In the genomic region with DNA sequence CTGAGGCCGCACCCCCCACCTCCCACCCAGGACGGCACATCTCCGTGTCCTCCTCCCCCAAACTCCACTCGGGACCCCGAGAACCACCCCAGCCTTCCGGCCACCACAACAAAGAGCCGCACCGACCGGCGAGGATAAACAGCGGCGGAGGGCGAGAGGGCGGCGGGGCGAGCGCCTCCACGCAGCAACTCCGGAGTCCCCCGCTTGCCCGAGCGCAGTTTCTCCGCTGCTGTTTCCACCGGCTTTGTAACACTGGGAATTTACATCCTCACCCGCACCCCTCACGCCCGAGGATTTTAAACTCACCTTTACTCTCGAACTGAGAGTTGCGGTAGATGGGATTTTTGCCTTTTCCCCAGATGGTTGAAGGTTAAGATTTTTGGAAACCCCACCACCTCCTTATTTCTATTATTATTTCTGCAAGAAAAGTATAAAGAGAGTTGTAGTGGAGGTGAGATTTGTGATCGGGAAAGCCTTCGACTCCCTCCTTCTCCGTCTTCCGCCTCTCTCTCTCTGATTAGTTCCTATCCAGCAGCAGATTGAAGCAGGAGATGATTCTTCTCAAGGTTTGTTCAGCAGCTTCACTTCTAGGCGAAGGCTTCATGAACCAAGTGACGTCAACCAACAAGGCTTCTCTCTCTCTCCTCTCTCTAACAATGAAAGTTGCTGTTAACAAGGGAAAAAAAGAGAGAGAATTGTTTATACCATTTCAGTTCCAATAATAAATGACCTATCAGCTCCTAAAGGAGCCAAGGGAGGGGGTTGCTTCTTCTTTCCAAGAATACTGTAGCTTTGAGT, we compare ENCODE assay signal across 8 cellular contexts. TPM values are rescaled to one million over a fixed set of nuclear protein-coding genes. Genes with fewer than 3 reads are reported as not detected.
A peak's percentile ranks its signal among the peaks of the same experiment; 100 is the strongest.
DNase-seq lines count a peak whose midpoint lies in the region; ATAC-seq and TF ChIP-seq lines count a peak whose summit lies in the region.

TSS of gene BAZ2B (minus strand) at position 613 of the 798 bp plus-strand sequence. CDS start 137,829 bp downstream, outside the sequence.

- no peaks in the 10 kb centered on the region for H3K9me3 ChIP-seq in ectodermal cell (ENCODE audit: control insufficient read depth, low read length)

- peak within 1 kb of the TSS; percentile 90 for H3K4me3 ChIP-seq in ectodermal cell (ENCODE audit: insufficient read depth, low read depth, low read length)

- no peaks in the 10 kb centered on the region for H3K36me3 ChIP-seq in ectodermal cell (ENCODE audit: control insufficient read depth, insufficient read depth, low read length)

- in situ Hi-C loops in ACHN (cut with HindIII; ENCODE audit: low pct_ligation_motif_present, low pct_unique_long_range_greater_than_20kb, low sequenced_read_pairs) = no loop called here
- in situ Hi-C loops in GM13976 (cut with MboI; ENCODE audit: low sequenced_read_pairs, unreplicated experiment) = no loop called here

- peak; percentile 84 for DNase-seq in ACHN
- peak; percentile 70 for DNase-seq in GM13976 (ENCODE audit: low spot score)
- peak; percentile 60 for DNase-seq in NCI-H1694 treated with DMSO at 0.1 percent for 48 hours (lab: John Stamatoyannopoulos, UW)
- DNase-seq in left lobe of liver (ENCODE audit: low spot score) = no peak
- peak; percentile 21 to 36 for DNase-seq in stimulated activated CD4-positive, alpha-beta T cell treated with anti-CD3 and anti-CD28 coated beads, Interleukin-2, amount 100 ng/mL, for 24 hours

- H3K4me1 ChIP-seq in ectodermal cell (ENCODE audit: control insufficient read depth, insufficient read depth, low read length) = peaks cover 3% of the 10 kb centered on the region

- H3K27ac ChIP-seq in VCaP (peak within 1 kb of the TSS; percentile 97), ectodermal cell (ENCODE audit: insufficient read depth, low read depth, low read length, poor library complexity, severe bottlenecking) (peak within 1 kb of the TSS; percentile 100)

- TF ChIP-seq CTCF in GM13976 (IDR thresholded peaks at IDR 0.05; ENCODE audit: borderline replicate concordance, control extremely low read depth, extremely low read depth, insufficient read depth, missing control alignments) (no peak), VCaP (conservative IDR thresholded peaks at IDR 0.05) (no peak)

- no peaks in the 10 kb centered on the region for H3K27me3 ChIP-seq in ectodermal cell (ENCODE audit: control insufficient read depth, insufficient read depth, low read length, poor library complexity, severe bottlenecking)

- ATAC-seq in HG02840 (IDR thresholded peaks at IDR 0.05; ENCODE audit: low FRiP score, unreplicated experiment) (peak; percentile 55), left lobe of liver (peak; percentile 62)

- WGBS in ectodermal cell, 2 experiments = 0% methylated on average over 28 to 35 of the region's 35 CpGs

RNA-seq across cellular contexts. Expression of gene BAZ2B, which starts in this region (rescaled TPM):
- polyA plus RNA-seq in ectodermal cell (2013, experiment 1 of 4) = 39.6 TPM
- 41.2 TPM for polyA plus RNA-seq in ectodermal cell (2013, experiment 2 of 4)
- 32.6 TPM for polyA plus RNA-seq in ectodermal cell (2013, experiment 3 of 4)
- 33.1 TPM for polyA plus RNA-seq in ectodermal cell (2013, experiment 4 of 4)
- 20.0 TPM for total RNA-seq in left lobe of liver
